In the genomic region with DNA sequence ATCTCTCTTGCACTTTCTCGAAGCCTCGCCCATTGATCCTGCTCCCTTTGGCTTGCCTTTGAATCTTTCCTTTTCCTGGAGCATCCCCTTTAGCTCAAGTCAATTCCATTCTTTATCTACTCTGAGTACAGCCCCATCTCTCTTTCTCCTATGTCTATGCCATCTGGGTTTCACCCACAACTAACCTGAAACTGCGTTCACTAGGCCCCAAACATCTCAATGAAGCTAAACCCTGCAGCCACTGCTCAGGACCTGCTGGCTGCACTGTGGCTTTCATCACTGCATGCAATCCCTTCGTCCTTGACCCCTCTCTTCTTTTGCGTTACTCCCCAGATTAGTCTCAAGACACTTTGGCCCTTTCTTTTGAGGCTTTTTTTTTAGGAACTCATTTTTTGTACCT, we compare ENCODE assay signal across 23 cellular contexts.
"Had no signal": no experiment of that assay in that cellular context is flagged by ENCODE, and none has a peak within 500 bp of the region (broad histone marks: within the 10 kb centered on the region; RNA-seq: fewer than 3 reads in every experiment).

No MANE protein-coding gene starts in this region.

- H3K9me3 Mint-ChIP-seq: activated naive CD8-positive, alpha-beta T cell treated with anti-CD3 and anti-CD28 coated beads, Interleukin-2, amount 10 ng/mL, durations not matched to agents 7 days and 5 days; activated T-cell treated with anti-CD3 and anti-CD28 coated beads, Interleukin-2, amount 50 U/mL, for 4 hours; memory B cell had no signal

- H3K4me1 Mint-ChIP-seq: activated naive CD8-positive, alpha-beta T cell treated with anti-CD3 and anti-CD28 coated beads, Interleukin-2, amount 10 ng/mL, durations not matched to agents 7 days and 5 days; nephron; T-helper 17 cell had no signal

- DNase-seq: activated CD4-positive, CD25-positive, alpha-beta regulatory T cell treated with anti-CD3 and anti-CD28 coated beads, Interleukin-2, amount 50 U/mL, for 72 hours; activated CD8-positive, alpha-beta T cell treated with anti-CD3 and anti-CD28 coated beads, Interleukin-2, amount 10 ng/mL, durations not matched to agents 7 days and 5 days; activated gamma-delta T cell; activated naive CD8-positive, alpha-beta T cell treated with anti-CD3 and anti-CD28 coated beads, Interleukin-2, amount 10 ng/mL, durations not matched to agents 7 days and 5 days; activated T-cell treated with anti-CD3 and anti-CD28 coated beads, Interleukin-2, amount 50 U/mL, for 4 hours; amygdala; cerebellar nuclear complex; cortex of kidney; foreskin fibroblast; heart right ventricle; islet precursor cell; left colon; ovary; stimulated activated CD4-positive, alpha-beta T cell treated with anti-CD3 and anti-CD28 coated beads, Interleukin-4, amount 100 ng/mL, for 1 hour; stimulated activated naive CD4-positive, alpha-beta T cell; substantia nigra; SW 1271; T-helper 17 cell; thyroid gland; upper lobe of right lung; WERI-Rb-1 had no signal

- H3K4me3 Mint-ChIP-seq: activated CD8-positive, alpha-beta T cell treated with anti-CD3 and anti-CD28 coated beads, Interleukin-2, amount 10 ng/mL, durations not matched to agents 7 days and 5 days; activated naive CD8-positive, alpha-beta T cell treated with anti-CD3 and anti-CD28 coated beads, Interleukin-2, amount 10 ng/mL, durations not matched to agents 7 days and 5 days; activated T-cell treated with anti-CD3 and anti-CD28 coated beads, Interleukin-2, amount 50 U/mL, for 4 hours; memory B cell; nephron; T-helper 17 cell had no signal

- H3K36me3 Mint-ChIP-seq: activated naive CD8-positive, alpha-beta T cell treated with anti-CD3 and anti-CD28 coated beads, Interleukin-2, amount 10 ng/mL, durations not matched to agents 7 days and 5 days; memory B cell had no signal

- H3K27ac Mint-ChIP-seq: activated CD8-positive, alpha-beta T cell treated with anti-CD3 and anti-CD28 coated beads, Interleukin-2, amount 10 ng/mL, durations not matched to agents 7 days and 5 days; activated naive CD8-positive, alpha-beta T cell treated with anti-CD3 and anti-CD28 coated beads, Interleukin-2, amount 10 ng/mL, durations not matched to agents 7 days and 5 days; memory B cell; nephron; T-helper 17 cell had no signal

- H3K27me3 Mint-ChIP-seq: activated naive CD8-positive, alpha-beta T cell treated with anti-CD3 and anti-CD28 coated beads, Interleukin-2, amount 10 ng/mL, durations not matched to agents 7 days and 5 days had no signal
